13 cellular contexts compared by ENCODE assay signal in genomic region chr14:71703477-71703876, GRCh38.
DNase-seq lines count a peak whose midpoint lies in the region; ATAC-seq and TF ChIP-seq lines count a peak whose summit lies in the region.
"Had no signal": no experiment of that assay in that cellular context is flagged by ENCODE, and none has a peak within 500 bp of the region (broad histone marks: within the 10 kb centered on the region; RNA-seq: fewer than 3 reads in every experiment).

No MANE protein-coding gene starts in this region.

- DNase-seq in G401 (ENCODE audit: low spot score): peak; percentile 69
- peak; percentile 94 to 99 for DNase-seq in NCI-H524 (lab: John Stamatoyannopoulos, UW)
- DNase-seq in fibroblast of mammary gland (ENCODE audit: low read depth): peak; percentile 66
- no peak for DNase-seq in omental fat pad (ENCODE audit: low spot score)
- no peak for DNase-seq in aorta
- DNase-seq in stimulated activated CD4-positive, alpha-beta T cell treated with anti-CD3 and anti-CD28 coated beads, Interleukin-4, amount 100 ng/mL, for 24 hours: no peak
- DNase-seq in natural killer cell treated with Interleukin-12 subunit alpha and Interleukin-12 subunit beta and Interleukin-15 and Interleukin-18, amount 100 ng/mL, for 72 hours (ENCODE audit: low spot score): no peak
- DNase-seq in activated CD8-positive, alpha-beta T cell treated with anti-CD3 and anti-CD28 coated beads, Interleukin-2, amount 10 ng/mL, durations not matched to agents 7 days and 5 days: no peak
- DNase-seq: COR-L47, naive B cell, NCI-H345 had no signal

- no peak overlapping the region for H3K4me3 Mint-ChIP-seq in natural killer cell treated with Interleukin-12 subunit alpha and Interleukin-12 subunit beta and Interleukin-15 and Interleukin-18, amount 100 ng/mL, for 72 hours
- no peak overlapping the region for H3K4me3 Mint-ChIP-seq in activated CD8-positive, alpha-beta T cell treated with anti-CD3 and anti-CD28 coated beads, Interleukin-2, amount 10 ng/mL, durations not matched to agents 7 days and 5 days
- H3K4me3 Mint-ChIP-seq: naive B cell; stimulated activated memory B cell treated with anti-CD40 and anti-IgM and Interleukin-4, amounts not matched to agents 10 μg/mL and 1 μg/mL and 100 μg/mL, for 72 hours had no signal

- ATAC-seq in omental fat pad (ENCODE audit: low FRiP score) (peak; percentile 41), aorta (ENCODE audit: low FRiP score) (no peak)
- ATAC-seq in natural killer cell treated with Interleukin-12 subunit alpha and Interleukin-12 subunit beta and Interleukin-15 and Interleukin-18, amount 100 ng/mL, for 72 hours: no peak
- ATAC-seq in activated CD8-positive, alpha-beta T cell treated with anti-CD3 and anti-CD28 coated beads, Interleukin-2, amount 10 ng/mL, durations not matched to agents 7 days and 5 days: no peak
- ATAC-seq: stimulated activated memory B cell treated with anti-CD40 and anti-IgM and Interleukin-4, amounts not matched to agents 10 μg/mL and 1 μg/mL and 100 μg/mL, for 72 hours had no signal

- in situ Hi-C loops in G401 (cut with HindIII; ENCODE audit: low sequenced_read_pairs): no loop called here

- H3K27me3 ChIP-seq in aorta (ENCODE audit: control insufficient read depth in 1 of 2, insufficient read depth in 2 of 2, low read length in 1 of 2): no peaks in the 10 kb centered on the region

- H3K27me3 Mint-ChIP-seq in natural killer cell treated with Interleukin-12 subunit alpha and Interleukin-12 subunit beta and Interleukin-15 and Interleukin-18, amount 100 ng/mL, for 72 hours: no peaks in the 10 kb centered on the region
- H3K27me3 Mint-ChIP-seq in activated CD8-positive, alpha-beta T cell treated with anti-CD3 and anti-CD28 coated beads, Interleukin-2, amount 10 ng/mL, durations not matched to agents 7 days and 5 days (ENCODE audit: low read depth): no peaks in the 10 kb centered on the region
- H3K27me3 Mint-ChIP-seq: naive B cell; stimulated activated memory B cell treated with anti-CD40 and anti-IgM and Interleukin-4, amounts not matched to agents 10 μg/mL and 1 μg/mL and 100 μg/mL, for 72 hours had no signal

- POLR2A ChIA-PET in activated CD8-positive, alpha-beta T cell treated with anti-CD3 and anti-CD28 coated beads, Interleukin-2, amount 10 ng/mL, durations not matched to agents 7 days and 5 days (lab: Charles Lee): no interaction called here

- CTCF ChIA-PET in activated CD8-positive, alpha-beta T cell treated with anti-CD3 and anti-CD28 coated beads, Interleukin-2, amount 10 ng/mL, durations not matched to agents 7 days and 5 days (lab: Charles Lee): no interaction called here

- no peaks in the 10 kb centered on the region for H3K9me3 ChIP-seq in aorta (ENCODE audit: control insufficient read depth, low read length)

- H3K36me3 Mint-ChIP-seq in natural killer cell treated with Interleukin-12 subunit alpha and Interleukin-12 subunit beta and Interleukin-15 and Interleukin-18, amount 100 ng/mL, for 72 hours: peaks cover 17% of the 10 kb centered on the region
- peaks cover 39% of the 10 kb centered on the region for H3K36me3 Mint-ChIP-seq in activated CD8-positive, alpha-beta T cell treated with anti-CD3 and anti-CD28 coated beads, Interleukin-2, amount 10 ng/mL, durations not matched to agents 7 days and 5 days (ENCODE audit: low read depth)

- H3K4me3 ChIP-seq in fibroblast of mammary gland (ENCODE audit: control insufficient read depth, low read depth, low read length) (no peak overlapping the region), aorta (ENCODE audit: low read length in 2 of 2) (no peak overlapping the region)

- peaks cover 0 to 4% of the 10 kb centered on the region in 2 donors for H3K36me3 ChIP-seq in aorta (ENCODE audit: control insufficient read depth in 1 of 2, insufficient read depth in 2 of 2, low read length in 1 of 2)

- intact Hi-C loops in aorta (cut with DNase I): no loop called here

- no peaks in the 10 kb centered on the region for H3K9me3 Mint-ChIP-seq in natural killer cell treated with Interleukin-12 subunit alpha and Interleukin-12 subunit beta and Interleukin-15 and Interleukin-18, amount 100 ng/mL, for 72 hours
- H3K9me3 Mint-ChIP-seq in activated CD8-positive, alpha-beta T cell treated with anti-CD3 and anti-CD28 coated beads, Interleukin-2, amount 10 ng/mL, durations not matched to agents 7 days and 5 days (ENCODE audit: insufficient read depth): no peaks in the 10 kb centered on the region
- H3K9me3 Mint-ChIP-seq: naive B cell; stimulated activated memory B cell treated with anti-CD40 and anti-IgM and Interleukin-4, amounts not matched to agents 10 μg/mL and 1 μg/mL and 100 μg/mL, for 72 hours had no signal

- H3K27ac Mint-ChIP-seq in natural killer cell treated with Interleukin-12 subunit alpha and Interleukin-12 subunit beta and Interleukin-15 and Interleukin-18, amount 100 ng/mL, for 72 hours: no peak overlapping the region
- no peak overlapping the region for H3K27ac Mint-ChIP-seq in activated CD8-positive, alpha-beta T cell treated with anti-CD3 and anti-CD28 coated beads, Interleukin-2, amount 10 ng/mL, durations not matched to agents 7 days and 5 days
- H3K27ac Mint-ChIP-seq: activated T-helper 2 cell treated with anti-CD3 and anti-CD28 coated beads, Interferon-gamma antibody, Interleukin-2, Interleukin-4, amounts not matched to agents 10 μg/mL and 5 μg/mL and 100 μg/mL, durations not matched to agents 14 hours and 24 hours and 36 hours; stimulated activated memory B cell treated with anti-CD40 and anti-IgM and Interleukin-4, amounts not matched to agents 10 μg/mL and 1 μg/mL and 100 μg/mL, for 72 hours had no signal

- H3K4me1 ChIP-seq in aorta (ENCODE audit: control insufficient read depth in 1 of 2, insufficient read depth in 2 of 2, low read length in 2 of 2): peaks cover 0 to 3% of the 10 kb centered on the region in 2 donors

- TF ChIP-seq CTCF in fibroblast of mammary gland (conservative IDR thresholded peaks at IDR 0.05; ENCODE audit: control insufficient read depth, insufficient read depth, low read depth, low read length): no peak
- TF ChIP-seq CTCF in omental fat pad (IDR thresholded peaks at IDR 0.05): no peak

- H3K27ac ChIP-seq in aorta (ENCODE audit: low read depth in 1 of 2, low read length in 2 of 2): no peak overlapping the region

- no peaks in the 10 kb centered on the region for H3K4me1 Mint-ChIP-seq in natural killer cell treated with Interleukin-12 subunit alpha and Interleukin-12 subunit beta and Interleukin-15 and Interleukin-18, amount 100 ng/mL, for 72 hours (ENCODE audit: low read depth in 2 of 2)
- peaks cover 22% of the 10 kb centered on the region for H3K4me1 Mint-ChIP-seq in activated CD8-positive, alpha-beta T cell treated with anti-CD3 and anti-CD28 coated beads, Interleukin-2, amount 10 ng/mL, durations not matched to agents 7 days and 5 days (ENCODE audit: low read depth)
- H3K4me1 Mint-ChIP-seq: naive B cell; stimulated activated memory B cell treated with anti-CD40 and anti-IgM and Interleukin-4, amounts not matched to agents 10 μg/mL and 1 μg/mL and 100 μg/mL, for 72 hours had no signal

- WGBS in aorta, 2 donors: 5 to 7% methylated on average over 4 of the region's 4 CpGs

Comparison
In these comparisons a context has a peak if more than half of its experiments do, and no peak if none do; other contexts are left out.
1. DNase-seq: peak in G401 (single experiment), NCI-H524 (2 of 2) and fibroblast of mammary gland (single experiment); none in omental fat pad (single experiment), aorta (0 of 2), stimulated activated CD4-positive, alpha-beta T cell treated with anti-CD3 and anti-CD28 coated beads, Interleukin-4, amount 100 ng/mL, for 24 hours (single experiment), natural killer cell treated with Interleukin-12 subunit alpha and Interleukin-12 subunit beta and Interleukin-15 and Interleukin-18, amount 100 ng/mL, for 72 hours (single experiment) and activated CD8-positive, alpha-beta T cell treated with anti-CD3 and anti-CD28 coated beads, Interleukin-2, amount 10 ng/mL, durations not matched to agents 7 days and 5 days (single experiment).